12 cellular contexts compared by ENCODE assay signal in the genomic region with DNA sequence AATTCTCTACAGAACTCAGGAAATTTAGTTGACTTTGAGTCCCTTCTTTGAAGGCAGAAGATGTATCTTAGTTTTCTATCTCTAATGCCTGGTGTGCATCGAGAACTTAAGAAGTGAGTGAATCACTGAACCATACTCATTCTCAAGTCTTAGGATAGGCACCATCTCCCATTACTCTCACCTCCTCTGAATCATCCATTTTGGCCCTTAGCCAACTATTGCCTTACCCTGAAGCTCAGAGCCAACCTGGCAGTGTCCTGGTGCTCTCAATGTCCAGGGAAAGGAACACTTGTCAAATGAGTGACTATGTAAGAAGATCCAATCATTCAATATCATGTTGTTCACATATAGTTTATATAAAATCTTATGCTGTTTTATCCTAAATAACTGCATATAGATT.
DNase-seq lines count a peak whose midpoint lies in the region; ATAC-seq and TF ChIP-seq lines count a peak whose summit lies in the region.
"Had no signal": no experiment of that assay in that cellular context is flagged by ENCODE, and none has a peak within 500 bp of the region (broad histone marks: within the 10 kb centered on the region; RNA-seq: fewer than 3 reads in every experiment).

No MANE protein-coding gene starts in this region.

- H3K4me1 ChIP-seq in mammary epithelial cell (ENCODE audit: insufficient read depth, low read length) (peaks cover 14% of the 10 kb centered on the region), GM23338 (ENCODE audit: insufficient read depth) (no peaks in the 10 kb centered on the region)

- no peak for TF ChIP-seq CTCF in mammary epithelial cell (conservative IDR thresholded peaks at IDR 0.05 in 1 of 2, IDR thresholded peaks at IDR 0.05 in 1 of 2; ENCODE audit: extremely low read depth in 1 of 2, insufficient read depth in 1 of 2, low read depth in 1 of 2, low read length in 2 of 2)
- no peak for TF ChIP-seq CTCF in GM23338 (conservative IDR thresholded peaks at IDR 0.05; ENCODE audit: low read depth in 2 of 2)

- peak overlapping the region; percentile 50 for H3K27ac ChIP-seq in mammary epithelial cell (ENCODE audit: insufficient read depth, low read depth, low read length)
- no peak overlapping the region for H3K27ac ChIP-seq in GM23338 (ENCODE audit: low read depth)

- DNase-seq in activated CD4-positive, alpha-beta T cell treated with anti-CD3 and anti-CD28 coated beads for 36 hours = peak; percentile 8
- no peak for DNase-seq in activated CD4-positive, alpha-beta T cell treated with anti-CD3 and anti-CD28 coated beads, Interleukin-2, amount 10 ng/mL, durations not matched to agents 24 days and 14 days
- DNase-seq in M059J (ENCODE audit: low read depth) = peak; percentile 83
- DNase-seq in mammary epithelial cell = peak; percentile 89
- DNase-seq in myocyte (ENCODE audit: low read depth) = peak; percentile 60
- no peak for DNase-seq in GM23338 (ENCODE audit: low spot score)
- no peak for DNase-seq in mucosa of gallbladder (ENCODE audit: low spot score)
- DNase-seq: activated B cell treated with CpG ODN at 0.5 μM for 24 hours, amniotic stem cell had no signal

- no TSS peak for BruUV-seq in mammary epithelial cell (replicated peaks; lab: Mats Ljungman, UMichigan)

- H3K4me1 Mint-ChIP-seq in activated CD4-positive, alpha-beta T cell treated with anti-CD3 and anti-CD28 coated beads for 36 hours = no peaks in the 10 kb centered on the region
- no peaks in the 10 kb centered on the region for H3K4me1 Mint-ChIP-seq in activated CD4-positive, alpha-beta T cell treated with anti-CD3 and anti-CD28 coated beads, Interleukin-2, amount 10 ng/mL, durations not matched to agents 24 days and 14 days
- no peaks in the 10 kb centered on the region for H3K4me1 Mint-ChIP-seq in GM23338
- H3K4me1 Mint-ChIP-seq: activated B cell treated with CpG ODN at 0.5 μM for 24 hours had no signal

- H3K79me2 ChIP-seq in mammary epithelial cell (ENCODE audit: insufficient read depth, low read length) (no peaks in the 10 kb centered on the region), GM23338 (replicated peaks; ENCODE audit: insufficient read depth) (no peaks in the 10 kb centered on the region)

- H3K27me3 ChIP-seq in mammary epithelial cell (ENCODE audit: insufficient read depth, low read length) (no peaks in the 10 kb centered on the region), GM23338 (ENCODE audit: insufficient read depth) (no peaks in the 10 kb centered on the region)

- H3K9ac ChIP-seq in mammary epithelial cell (ENCODE audit: insufficient read depth, low read length) = no peak overlapping the region

- H4K20me1 ChIP-seq in mammary epithelial cell (ENCODE audit: insufficient read depth, low read length) = no peaks in the 10 kb centered on the region
- no peaks in the 10 kb centered on the region for H4K20me1 ChIP-seq in GM23338 (replicated peaks; ENCODE audit: insufficient read depth)

- intact Hi-C loops in activated CD4-positive, alpha-beta T cell treated with anti-CD3 and anti-CD28 coated beads for 36 hours (cut with DNase I, micrococcal nuclease) = no loop called here
- intact Hi-C loops in activated CD4-positive, alpha-beta T cell treated with anti-CD3 and anti-CD28 coated beads, Interleukin-2, amount 10 ng/mL, durations not matched to agents 24 days and 14 days (cut with micrococcal nuclease) = no loop called here
- intact Hi-C loops in mammary epithelial cell (cut with micrococcal nuclease) = no loop called here

- no peak overlapping the region for H3K4me3 Mint-ChIP-seq in activated CD4-positive, alpha-beta T cell treated with anti-CD3 and anti-CD28 coated beads for 36 hours
- H3K4me3 Mint-ChIP-seq in activated CD4-positive, alpha-beta T cell treated with anti-CD3 and anti-CD28 coated beads, Interleukin-2, amount 10 ng/mL, durations not matched to agents 24 days and 14 days = no peak overlapping the region
- no peak overlapping the region for H3K4me3 Mint-ChIP-seq in GM23338
- H3K4me3 Mint-ChIP-seq: activated B cell treated with CpG ODN at 0.5 μM for 24 hours; stimulated activated naive CD8-positive, alpha-beta T cell treated with anti-CD3 and anti-CD28 coated beads, Interleukin-15, Interleukin-2, amounts not matched to agents 100 ng/mL and 50 ng/mL, for 24 hours had no signal

- H2AFZ ChIP-seq in mammary epithelial cell (ENCODE audit: low read depth, low read length) (no peak overlapping the region), GM23338 (no peak overlapping the region)

- peaks cover 33% of the 10 kb centered on the region for H3K36me3 Mint-ChIP-seq in activated CD4-positive, alpha-beta T cell treated with anti-CD3 and anti-CD28 coated beads for 36 hours (ENCODE audit: low read depth)
- peaks cover 38% of the 10 kb centered on the region for H3K36me3 Mint-ChIP-seq in activated CD4-positive, alpha-beta T cell treated with anti-CD3 and anti-CD28 coated beads, Interleukin-2, amount 10 ng/mL, durations not matched to agents 24 days and 14 days (ENCODE audit: low read depth)
- no peaks in the 10 kb centered on the region; the same call in 1 of the 3 replicates for H3K36me3 Mint-ChIP-seq in GM23338 (ENCODE audit: low read depth)

- peak; percentile 71 for ATAC-seq in activated CD4-positive, alpha-beta T cell treated with anti-CD3 and anti-CD28 coated beads for 36 hours
- ATAC-seq in GM23338 (no peak), HG03432 (IDR thresholded peaks at IDR 0.05; ENCODE audit: unreplicated experiment) (no peak)

- no peaks in the 10 kb centered on the region for H3K9me3 Mint-ChIP-seq in activated CD4-positive, alpha-beta T cell treated with anti-CD3 and anti-CD28 coated beads for 36 hours (ENCODE audit: low read depth)
- H3K9me3 Mint-ChIP-seq in activated CD4-positive, alpha-beta T cell treated with anti-CD3 and anti-CD28 coated beads, Interleukin-2, amount 10 ng/mL, durations not matched to agents 24 days and 14 days = no peaks in the 10 kb centered on the region
- no peaks in the 10 kb centered on the region for H3K9me3 Mint-ChIP-seq in GM23338
- H3K9me3 Mint-ChIP-seq: activated B cell treated with CpG ODN at 0.5 μM for 24 hours; stimulated activated naive CD8-positive, alpha-beta T cell treated with anti-CD3 and anti-CD28 coated beads, Interleukin-15, Interleukin-2, amounts not matched to agents 100 ng/mL and 50 ng/mL, for 24 hours had no signal

- in situ Hi-C loops in mammary epithelial cell (cut with MboI; ENCODE audit: low sequenced_read_pairs in 2 of 2) = no loop called here

- POLR2A ChIA-PET in activated CD4-positive, alpha-beta T cell treated with anti-CD3 and anti-CD28 coated beads for 36 hours (lab: Charles Lee) = no interaction called here

- H3F3A ChIP-seq in GM23338 (replicated peaks; ENCODE audit: low read depth) = no peaks in the 10 kb centered on the region

- no peaks in the 10 kb centered on the region for H3K9me2 ChIP-seq in GM23338 (ENCODE audit: insufficient read depth)

- H3K27me3 Mint-ChIP-seq in activated CD4-positive, alpha-beta T cell treated with anti-CD3 and anti-CD28 coated beads for 36 hours = no peaks in the 10 kb centered on the region
- no peaks in the 10 kb centered on the region for H3K27me3 Mint-ChIP-seq in activated CD4-positive, alpha-beta T cell treated with anti-CD3 and anti-CD28 coated beads, Interleukin-2, amount 10 ng/mL, durations not matched to agents 24 days and 14 days
- H3K27me3 Mint-ChIP-seq in GM23338 (ENCODE audit: insufficient read depth, low read depth, poor library complexity) = no peaks in the 10 kb centered on the region
- H3K27me3 Mint-ChIP-seq: activated B cell treated with CpG ODN at 0.5 μM for 24 hours; stimulated activated naive CD8-positive, alpha-beta T cell treated with anti-CD3 and anti-CD28 coated beads, Interleukin-15, Interleukin-2, amounts not matched to agents 100 ng/mL and 50 ng/mL, for 24 hours had no signal

- WGBS in mammary epithelial cell (ENCODE audit: low coverage, missing lambda C conversion rate) = 9% methylated on average over 1 of the region's 1 CpG

- H3K36me3 ChIP-seq in mammary epithelial cell (ENCODE audit: insufficient read depth, low read length) (peaks cover 3% of the 10 kb centered on the region), GM23338 (ENCODE audit: insufficient read depth) (peaks cover 3% of the 10 kb centered on the region; the same call in 1 of the 2 replicates)

- CTCF ChIA-PET in activated CD4-positive, alpha-beta T cell treated with anti-CD3 and anti-CD28 coated beads for 36 hours (lab: Charles Lee) = no interaction called here
- CTCF ChIA-PET in mammary epithelial cell (lab: Charles Lee; ENCODE audit: low non-redundant PET) = interaction anchor here (0.9 kb wide), 1 partner anchor 1580 kb away, joined by 7 read pairs; no protein-coding TSS in a partner anchor

- H3K9me3 ChIP-seq in mammary epithelial cell (replicated peaks; ENCODE audit: insufficient read depth, low read length) = no peaks in the 10 kb centered on the region

- dilution Hi-C loops in mammary epithelial cell (cut with HindIII; ENCODE audit: low sequenced_read_pairs) = loop anchor here (5.0 kb wide), 1 partner anchor 97 kb away; no protein-coding TSS in a partner anchor

- H3K4me3 ChIP-seq in mammary epithelial cell (replicated peaks in 1 of 3; ENCODE audit: insufficient read depth in 1 of 3, low read depth in 2 of 3, low read length in 3 of 3) (no peak overlapping the region), GM23338 (no peak overlapping the region)
- H3K4me3 ChIP-seq: smooth muscle cell had no signal

- no peak overlapping the region for H3K27ac Mint-ChIP-seq in activated CD4-positive, alpha-beta T cell treated with anti-CD3 and anti-CD28 coated beads for 36 hours
- no peak overlapping the region for H3K27ac Mint-ChIP-seq in activated CD4-positive, alpha-beta T cell treated with anti-CD3 and anti-CD28 coated beads, Interleukin-2, amount 10 ng/mL, durations not matched to agents 24 days and 14 days
- H3K27ac Mint-ChIP-seq in GM23338 = no peak overlapping the region; the same call in 1 of the 2 replicates
- H3K27ac Mint-ChIP-seq: activated B cell treated with CpG ODN at 0.5 μM for 24 hours; stimulated activated naive CD8-positive, alpha-beta T cell treated with anti-CD3 and anti-CD28 coated beads, Interleukin-15, Interleukin-2, amounts not matched to agents 100 ng/mL and 50 ng/mL, for 24 hours had no signal

- H3K4me2 ChIP-seq in mammary epithelial cell (ENCODE audit: insufficient read depth, low read depth, low read length) (peak overlapping the region; percentile 4), GM23338 (no peak overlapping the region)
- H3K4me2 ChIP-seq: smooth muscle cell had no signal

TF ChIP-seq in GM23338, 12 proteins besides CTCF, POLR2A, EP300 and RAD21 (continues in another document):
- TF ChIP-seq NANOG (IDR thresholded peaks at IDR 0.05; ENCODE audit: borderline replicate concordance) = no peak
- TF ChIP-seq JUNB (IDR thresholded peaks at IDR 0.05; ENCODE audit: unreplicated experiment) = no peak
- TF ChIP-seq ZNF331 (CRISPR knock-in tag; IDR thresholded peaks at IDR 0.05; ENCODE audit: low read depth) = no peak

Comparison
In these comparisons a context has a peak if more than half of its experiments do, and no peak if none do; other contexts are left out.
1. DNase-seq: peak in activated CD4-positive, alpha-beta T cell treated with anti-CD3 and anti-CD28 coated beads for 36 hours (single experiment), M059J (single experiment), mammary epithelial cell (single experiment) and myocyte (single experiment); none in activated CD4-positive, alpha-beta T cell treated with anti-CD3 and anti-CD28 coated beads, Interleukin-2, amount 10 ng/mL, durations not matched to agents 24 days and 14 days (single experiment), GM23338 (single experiment) and mucosa of gallbladder (single experiment).